ENCODE assay signal across 34 cellular contexts in the genomic region with DNA sequence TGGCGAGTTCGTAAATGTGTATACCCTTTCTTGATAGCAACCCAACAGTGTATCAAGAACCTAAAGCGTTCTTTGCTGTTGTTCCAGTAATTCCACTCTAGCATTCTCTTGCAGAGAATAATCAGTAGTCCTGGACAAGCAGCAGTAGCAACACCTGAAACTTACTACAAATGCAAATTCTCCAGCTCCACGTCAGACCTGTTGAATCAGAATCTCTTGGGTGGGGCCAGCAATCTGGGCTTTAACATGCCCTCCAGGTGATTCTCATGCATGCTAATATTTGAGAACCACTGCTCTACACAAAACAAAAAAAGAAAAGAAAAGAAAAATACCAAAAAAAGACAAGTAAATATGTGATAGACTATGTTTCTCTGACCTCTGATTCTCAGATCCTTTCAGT. TPM values are rescaled to one million over a fixed set of nuclear protein-coding genes. Genes with fewer than 3 reads are reported as not detected.
"Had no signal": no experiment of that assay in that cellular context is flagged by ENCODE, and none has a peak within 500 bp of the region (broad histone marks: within the 10 kb centered on the region; RNA-seq: fewer than 3 reads in every experiment).

No MANE protein-coding gene starts in this region.

- H3K27me3 ChIP-seq: adrenal gland had no signal

- H3K27ac ChIP-seq: adrenal gland, SK-N-MC had no signal

- H3K4me3 Mint-ChIP-seq: activated B cell treated with CpG ODN at 0.5 μM for 24 hours; activated CD4-positive, alpha-beta memory T cell treated with anti-CD3 and anti-CD28 coated beads, Interleukin-2, amount 10 ng/mL, durations not matched to agents 7 days and 5 days; activated naive CD4-positive, alpha-beta T cell treated with anti-CD3 and anti-CD28 coated beads, Interleukin-2, amount 10 ng/mL, durations not matched to agents 7 days and 5 days; activated naive CD8-positive, alpha-beta T cell treated with anti-CD3 and anti-CD28 coated beads, Interleukin-2, amount 10 ng/mL, durations not matched to agents 7 days and 5 days; activated T-cell treated with anti-CD3 and anti-CD28 coated beads, Interleukin-2, amount 50 U/mL, for 72 hours; IgD-negative memory B cell; T-cell had no signal

- H3K36me3 Mint-ChIP-seq: IgD-negative memory B cell had no signal

- H3K4me3 ChIP-seq: adrenal gland, SK-N-MC had no signal

- H3K9me3 ChIP-seq: adrenal gland had no signal

- H3K27ac Mint-ChIP-seq: activated B cell treated with CpG ODN at 0.5 μM for 24 hours; activated CD4-positive, alpha-beta memory T cell treated with anti-CD3 and anti-CD28 coated beads, Interleukin-2, amount 10 ng/mL, durations not matched to agents 7 days and 5 days; activated naive CD4-positive, alpha-beta T cell treated with anti-CD3 and anti-CD28 coated beads, Interleukin-2, amount 10 ng/mL, durations not matched to agents 7 days and 5 days; activated naive CD8-positive, alpha-beta T cell treated with anti-CD3 and anti-CD28 coated beads, Interleukin-2, amount 10 ng/mL, durations not matched to agents 7 days and 5 days; activated T-cell treated with anti-CD3 and anti-CD28 coated beads, Interleukin-2, amount 50 U/mL, for 72 hours; activated T-helper 2 cell treated with anti-CD3 and anti-CD28 coated beads, Interferon-gamma antibody, Interleukin-2, Interleukin-4, amounts not matched to agents 10 μg/mL and 5 μg/mL and 100 μg/mL, durations not matched to agents 14 hours and 24 hours and 36 hours; IgD-negative memory B cell; T-cell had no signal

- H3K36me3 ChIP-seq: adrenal gland had no signal

- FAIRE-seq: RCC 7860, TTC549 had no signal

- H3K4me1 Mint-ChIP-seq: activated B cell treated with CpG ODN at 0.5 μM for 24 hours, IgD-negative memory B cell had no signal

- ATAC-seq: activated T-cell treated with anti-CD3 and anti-CD28 coated beads, Interleukin-2, amount 50 U/mL, for 72 hours; T-cell had no signal

- DNase-seq: activated B cell treated with CpG ODN at 0.5 μM for 24 hours; activated CD4-positive, alpha-beta memory T cell treated with anti-CD3 and anti-CD28 coated beads, Interleukin-2, amount 10 ng/mL, durations not matched to agents 7 days and 5 days; activated CD4-positive, alpha-beta T cell treated with anti-CD3 and anti-CD28 coated beads for 1 hour; activated CD4-positive, alpha-beta T cell treated with anti-CD3 and anti-CD28 coated beads, Interleukin-2, amount 50 U/mL, for 1 hour; activated gamma-delta T cell treated with Interleukin-2 at 50 U/mL for 16 hours; activated naive CD4-positive, alpha-beta T cell treated with anti-CD3 and anti-CD28 coated beads, Interleukin-2, amount 10 ng/mL, durations not matched to agents 7 days and 5 days; activated naive CD8-positive, alpha-beta T cell treated with anti-CD3 and anti-CD28 coated beads, Interleukin-2, amount 10 ng/mL, durations not matched to agents 7 days and 5 days; activated T-cell treated with anti-CD3 and anti-CD28 coated beads for 4 hours; activated T-cell treated with anti-CD3 and anti-CD28 coated beads, Interleukin-2, amount 50 U/mL, for 72 hours; adrenal gland; anterior cingulate cortex; central memory CD4-positive, alpha-beta T cell; KG1; NCI-H1092; NCI-H1417; NCI-H1930; NCI-H2171; NCI-H2227 treated with DMSO at 0.1 percent for 48 hours; NCI-H526 treated with DMSO at 0.1 percent for 48 hours; NCI-H82; NK-92 treated with Interleukin-12 subunit alpha and Interleukin-12 subunit beta, amount 100 ng/mL, for 24 hours; OCI-M1; SIG-M5; T-cell; T-helper 2 cell; T1000 had no signal

- H3K9me3 Mint-ChIP-seq: activated B cell treated with CpG ODN at 0.5 μM for 24 hours; activated CD4-positive, alpha-beta memory T cell treated with anti-CD3 and anti-CD28 coated beads, Interleukin-2, amount 10 ng/mL, durations not matched to agents 7 days and 5 days; activated naive CD8-positive, alpha-beta T cell treated with anti-CD3 and anti-CD28 coated beads, Interleukin-2, amount 10 ng/mL, durations not matched to agents 7 days and 5 days; IgD-negative memory B cell; T-cell had no signal

RNA-seq across cellular contexts. Expression of gene PTGDR, which starts 10.1 kb away (rescaled TPM):
- total RNA-seq: activated B cell treated with CpG ODN at 0.5 μM for 24 hours, LHCN-M2, M059J, NCI-H460 had no signal
